In genomic region chr1:147062951-147063350, GRCh38 we compare ENCODE assay signal across 27 cellular contexts.
"Had no signal": no experiment of that assay in that cellular context is flagged by ENCODE, and none has a peak within 500 bp of the region (broad histone marks: within the 10 kb centered on the region; RNA-seq: fewer than 3 reads in every experiment).

No MANE protein-coding gene starts in this region.

- H3K4me3 ChIP-seq: coronary artery, dorsolateral prefrontal cortex, esophagus muscularis mucosa, gastrocnemius medialis, heart right ventricle, hepatocyte had no signal

- H3K4me2 ChIP-seq: hepatocyte had no signal

- H3K79me2 ChIP-seq: hepatocyte had no signal

- H3K27me3 ChIP-seq: brain microvascular endothelial cell, gastrocnemius medialis, hepatocyte had no signal

- H3K4me1 ChIP-seq: esophagus muscularis mucosa, gastrocnemius medialis, heart right ventricle had no signal

- H3K36me3 ChIP-seq: brain microvascular endothelial cell, esophagus muscularis mucosa, gastrocnemius medialis, heart right ventricle had no signal

- H3K27ac ChIP-seq: brain microvascular endothelial cell, coronary artery, dorsolateral prefrontal cortex, esophagus muscularis mucosa, gastrocnemius medialis, heart right ventricle, hepatocyte, VCaP had no signal

- H2AFZ ChIP-seq: hepatocyte had no signal

- H3K9me3 ChIP-seq: gastrocnemius medialis had no signal

- DNase-seq: activated CD4-positive, alpha-beta memory T cell treated with anti-CD3 and anti-CD28 coated beads, Interleukin-2, amount 10 ng/mL, durations not matched to agents 7 days and 5 days; activated CD4-positive, alpha-beta T cell treated with anti-CD3 and anti-CD28 coated beads for 1 hour; activated CD4-positive, alpha-beta T cell treated with anti-CD3 and anti-CD28 coated beads for 4 hours; activated CD4-positive, alpha-beta T cell treated with anti-CD3 and anti-CD28 coated beads, Interleukin-2, amount 10 ng/mL, durations not matched to agents 7 days and 5 days; activated CD4-positive, alpha-beta T cell treated with anti-CD3 and anti-CD28 coated beads, Interleukin-2, amount 50 U/mL, for 4 hours; activated CD8-positive, alpha-beta memory T cell treated with anti-CD3 and anti-CD28 coated beads, Interleukin-2, amount 50 U/mL, for 48 hours; activated gamma-delta T cell; activated naive CD4-positive, alpha-beta T cell; activated naive CD4-positive, alpha-beta T cell treated with anti-CD3 and anti-CD28 coated beads, Interleukin-2, amount 10 ng/mL, durations not matched to agents 7 days and 5 days; activated naive CD8-positive, alpha-beta T cell treated with anti-CD3 and anti-CD28 coated beads, Interleukin-2, amount 10 ng/mL, durations not matched to agents 7 days and 5 days; activated T-cell treated with anti-CD3 and anti-CD28 coated beads for 4 hours; activated T-cell treated with anti-CD3 and anti-CD28 coated beads, Interleukin-2, amount 50 U/mL, for 24 hours; activated T-cell treated with anti-CD3 and anti-CD28 coated beads, Interleukin-2, amount 50 U/mL, for 72 hours; amniotic stem cell; anterior cingulate cortex; brain microvascular endothelial cell; dorsolateral prefrontal cortex; effector memory CD4-positive, alpha-beta T cell; endodermal cell; erythroblast; gastrocnemius medialis; heart right ventricle; T-helper 2 cell had no signal
